8 cellular contexts compared by ENCODE assay signal in genomic region chr2:240494942-240495341, GRCh38. TPM values are rescaled to one million over a fixed set of nuclear protein-coding genes. Genes with fewer than 3 reads are reported as not detected.
A peak's percentile ranks its signal among the peaks of the same experiment; 100 is the strongest.
DNase-seq lines count a peak whose midpoint lies in the region; ATAC-seq, FAIRE-seq and TF ChIP-seq lines count a peak whose summit lies in the region.
"Not testable (repeated sequence)": the region's sequence is repeated elsewhere in the genome, so short reads cannot be mapped to it uniquely, and the experiment has no call there.

No MANE protein-coding gene starts in this region.

- not testable (repeated sequence) for H3K9me1 ChIP-seq in K562 (ENCODE audit: control insufficient read depth, insufficient read depth, low read length)

- H3K27ac ChIP-seq in K562 (ENCODE audit: extremely low read depth, low read depth, low read length); liver (ENCODE audit: low read depth in 1 of 2, low read length in 2 of 2); smooth muscle cell (ENCODE audit: low read depth): not testable (repeated sequence)

- not testable (repeated sequence) for DNase-seq in AG04449 (ENCODE audit: low read depth, low spot score); NB4 (ENCODE audit: low read depth); K562 (ENCODE audit: extremely low read depth in 1 of 4, low spot score in 3 of 4); smooth muscle cell (lab: John Stamatoyannopoulos, UW; ENCODE audit: unreplicated experiment)
- DNase-seq in fibroblast of pulmonary artery (ENCODE audit: low read depth): peak; percentile 26

- not testable (repeated sequence) for H3K4me1 ChIP-seq in K562 (replicated peaks in 1 of 2; ENCODE audit: control insufficient read depth in 2 of 2, insufficient read depth in 2 of 2, low read length in 2 of 2); liver (ENCODE audit: control insufficient read depth in 4 of 4, insufficient read depth in 4 of 4, low read length in 3 of 4); smooth muscle cell (ENCODE audit: low read depth)

- H3K9ac ChIP-seq in K562 (ENCODE audit: insufficient read depth in 1 of 2, low read depth in 2 of 2, low read length in 2 of 2); liver (ENCODE audit: low read depth in 1 of 2, low read length in 2 of 2); smooth muscle cell (ENCODE audit: low read depth): not testable (repeated sequence)

- not testable (repeated sequence) for TF ChIP-seq POLR2A in NB4 (IDR thresholded peaks at IDR 0.05; ENCODE audit: extremely low read depth, insufficient read length); K562 (conservative IDR thresholded peaks at IDR 0.05)

- POLR2A ChIA-PET in AG04449 (lab: Yijun Ruan, JAX): not testable (repeated sequence)
- POLR2A ChIA-PET in K562 (lab: Yijun Ruan, JAX): interaction anchor here (0.9 kb wide), 1 partner anchor 65 kb away, joined by 4 read pairs; no protein-coding TSS in a partner anchor

- not testable (repeated sequence) for TF ChIP-seq RAD21 in K562 (CRISPR knock-in tag; conservative IDR thresholded peaks at IDR 0.05 in 1 of 2, IDR thresholded peaks at IDR 0.05 in 1 of 2); liver (IDR thresholded peaks at IDR 0.05)

- H4K20me1 ChIP-seq in K562 (replicated peaks; ENCODE audit: control insufficient read depth, insufficient read depth, low read length); smooth muscle cell (ENCODE audit: low read depth): not testable (repeated sequence)

- not testable (repeated sequence) for H3K4me3 ChIP-seq in AG04449 (ENCODE audit: low read depth, low read length); NB4 (ENCODE audit: low read depth, low read length); K562; fibroblast of pulmonary artery (replicated peaks; ENCODE audit: low read depth, low read length); liver (ENCODE audit: low read depth in 1 of 3, low read length in 3 of 3); smooth muscle cell

- not testable (repeated sequence) for BruUV-seq in K562 (replicated peaks; lab: Mats Ljungman, UMichigan)

- in situ Hi-C loops in K562 (cut with MboI): not testable (repeated sequence)

- CTCF ChIA-PET in AG04449 (lab: Yijun Ruan, JAX): interaction anchor here (1.0 to 4.5 kb wide), 3 partner anchors 11 to 346 kb away, joined by 3 to 31 read pairs (median 4); no protein-coding TSS in a partner anchor
- CTCF ChIA-PET in K562 (lab: Yijun Ruan, JAX; ENCODE audit: low intra/inter-chr PET ratio): not testable (repeated sequence)

- not testable (repeated sequence) for ATAC-seq in K562

- H3F3A ChIP-seq in smooth muscle cell (ENCODE audit: low read depth): not testable (repeated sequence)

- TF ChIP-seq CTCF in AG04449 (IDR thresholded peaks at IDR 0.05; ENCODE audit: insufficient read depth, low read length, missing control alignments): peak; percentile 11
- TF ChIP-seq CTCF in GM12872 (IDR thresholded peaks at IDR 0.05; ENCODE audit: insufficient read depth, low read depth, low read length): peak; percentile 27; the same call in 2 of the 3 replicates
- peak; percentile 35 for TF ChIP-seq CTCF in NB4 (IDR thresholded peaks at IDR 0.05; ENCODE audit: low read depth, low read length)
- 0 out of 6 replicates have a peak, but pooled peaks of 1 of the 3 experiments have one; percentile 18 for TF ChIP-seq CTCF in K562 (IDR thresholded peaks at IDR 0.05 in 2 of 3, conservative IDR thresholded peaks at IDR 0.05 in 1 of 3; ENCODE audit: insufficient read depth in 2 of 3, low read depth in 1 of 3, low read length in 3 of 3)
- peak; percentile 44 for TF ChIP-seq CTCF in fibroblast of pulmonary artery (IDR thresholded peaks at IDR 0.05; ENCODE audit: low read length, missing control alignments)
- peak; percentile 15 for TF ChIP-seq CTCF in liver (IDR thresholded peaks at IDR 0.05; ENCODE audit: low read depth, low read length, missing input control)
- peak; percentile 34 for TF ChIP-seq CTCF in smooth muscle cell (IDR thresholded peaks at IDR 0.05; ENCODE audit: borderline replicate concordance, insufficient read depth, poor library complexity, severe bottlenecking)

- 77% methylated on average over 5 of the region's 11 CpGs for WGBS in K562 (ENCODE audit: insufficient coverage, low coverage, missing lambda C conversion rate)
- WGBS in liver: 81% methylated on average over 11 of the region's 11 CpGs
- 65% methylated on average over 11 of the region's 11 CpGs for WGBS in smooth muscle cell (ENCODE audit: low lambda C conversion rate)

- H3K79me2 ChIP-seq in K562 (ENCODE audit: control insufficient read depth, insufficient read depth, low read length); smooth muscle cell (ENCODE audit: low read depth): not testable (repeated sequence)

- peak; percentile 9 for FAIRE-seq in TTC549 (lab: Jason Lieb, UNC)
- not testable (repeated sequence) for FAIRE-seq in K562 (lab: Jason Lieb, UNC)

- H3K9me3 ChIP-seq in K562 (replicated peaks; ENCODE audit: control insufficient read depth, insufficient read depth, low read depth, low read length); liver (ENCODE audit: control insufficient read depth in 4 of 4, low read length in 3 of 4): not testable (repeated sequence)
- peaks cover 14% of the 10 kb centered on the region for H3K9me3 ChIP-seq in smooth muscle cell (replicated peaks; ENCODE audit: low read depth)

- not testable (repeated sequence) for H2AFZ ChIP-seq in K562 (ENCODE audit: low read depth, low read length); smooth muscle cell (ENCODE audit: low read depth)

- H3K4me2 ChIP-seq in K562 (ENCODE audit: insufficient read depth, low read length); smooth muscle cell: not testable (repeated sequence)

- TF ChIP-seq EP300 in K562 (IDR thresholded peaks at IDR 0.05; ENCODE audit: low read length): not testable (repeated sequence)

- H3K36me3 ChIP-seq in K562 (ENCODE audit: control insufficient read depth, insufficient read depth, low read length) (peaks cover 14% of the 10 kb centered on the region; the same call in 2 of the 3 replicates), liver (ENCODE audit: control insufficient read depth in 4 of 4, insufficient read depth in 3 of 4, low read depth in 1 of 4, low read length in 3 of 4) (peaks cover 0 to 21% (median 7%) of the 10 kb centered on the region in 4 donors)
- not testable (repeated sequence) for H3K36me3 ChIP-seq in smooth muscle cell (ENCODE audit: low read depth)

- intact Hi-C loops in K562 (cut with micrococcal nuclease): not testable (repeated sequence)

- H3K27me3 ChIP-seq in K562 (ENCODE audit: control insufficient read depth in 2 of 2, insufficient read depth in 2 of 2, low read length in 2 of 2); liver (ENCODE audit: control insufficient read depth in 4 of 4, insufficient read depth in 4 of 4, low read length in 3 of 4); smooth muscle cell (ENCODE audit: low read depth): not testable (repeated sequence)

RNA-seq across cellular contexts. Expression of gene GPC1, which starts 59.5 kb away (rescaled TPM):
- total RNA-seq in K562 (2011; cell fraction: chromatin; rRNA removed; ENCODE audit: low replicate concordance): 0.90 and 3.6 TPM in 2 replicates
- 3.3 and 3.7 TPM in 2 replicates for total RNA-seq in K562 (2011; cell fraction: nucleolus; rRNA removed)
- total RNA-seq in K562 (2011; cell fraction: nucleoplasm; rRNA removed): 0.95 and 1.2 TPM in 2 replicates
- total RNA-seq in K562 (2014; rRNA removed): 0.24 TPM in 1 of 2 replicates, not detected in the other
- total RNA-seq in K562 (2014; rRNA removed; fragmentation: Illumina TruSeq; extraction: Trizol): 0.07 and 0.26 TPM in 2 replicates
- total RNA-seq in K562 (2015; rRNA removed; fragmentation: Illumina TruSeq; extraction: Trizol): 0.11 and 0.14 TPM in 2 replicates
- total RNA-seq in K562 (2021): 0.78 and 0.82 TPM in 2 replicates
- polyA plus RNA-seq in K562 (2011; rRNA removed): 0.13 and 0.30 TPM in 2 replicates
- polyA plus RNA-seq in K562 (2011; cell fraction: cytosol; rRNA removed): 0.13 and 0.57 TPM in 2 replicates
- 0.60 and 1.4 TPM in 2 replicates for polyA plus RNA-seq in K562 (2011; cell fraction: nucleus; rRNA removed)
- polyA plus RNA-seq in K562 (2012): 0.39 and 0.80 TPM in 2 replicates
- polyA plus RNA-seq in K562 (2014; fragmentation: Illumina TruSeq; extraction: Trizol): 0.15 and 0.37 TPM in 2 replicates
- polyA plus RNA-seq in K562 (2014; fragmentation: Nextera tagmentation; extraction: Ambion mirVana): not detected
- polyA plus RNA-seq in K562 (2014; rRNA removed): 0.08 and 0.32 TPM in 2 replicates
- 0.25 and 0.36 TPM in 2 replicates for polyA minus RNA-seq in K562 (2011; rRNA and poly(A)+ RNA removed)
- polyA minus RNA-seq in K562 (2011; cell fraction: cytosol; rRNA and poly(A)+ RNA removed): 0.29 and 1.6 TPM in 2 replicates
- 1.2 and 1.3 TPM in 2 replicates for polyA minus RNA-seq in K562 (2011; cell fraction: nucleus; rRNA and poly(A)+ RNA removed)
- total RNA-seq in liver: 10 to 100 TPM in 1 of 2 donors, 1 to 10 TPM in 1; 3.2 to 13.4 TPM
- polyA plus RNA-seq in liver: 10 to 100 TPM in 1 of 2 donors, 1 to 10 TPM in 1; 4.8 to 41.0 TPM
- total RNA-seq in smooth muscle cell: 86.4 and 88.9 TPM in 2 replicates
- 221 and 236 TPM in 2 replicates for polyA plus RNA-seq in smooth muscle cell
